10 cellular contexts compared by ENCODE assay signal in genomic region chr3:149581248-149581647, GRCh38.
DNase-seq lines count a peak whose midpoint lies in the region; ATAC-seq, FAIRE-seq and TF ChIP-seq lines count a peak whose summit lies in the region.
"Had no signal": no experiment of that assay in that cellular context is flagged by ENCODE, and none has a peak within 500 bp of the region (broad histone marks: within the 10 kb centered on the region; RNA-seq: fewer than 3 reads in every experiment).

No MANE protein-coding gene starts in this region.

- TF ChIP-seq POLR2A in endothelial cell of umbilical vein (IDR thresholded peaks at IDR 0.05; ENCODE audit: low read depth, low read length): no peak
- no peak for TF ChIP-seq POLR2A in tibial nerve (IDR thresholded peaks at IDR 0.05)

- TF ChIP-seq CTCF in PC-3 (conservative IDR thresholded peaks at IDR 0.05; ENCODE audit: low read depth, low read length): no peak
- no peak for TF ChIP-seq CTCF in endothelial cell of umbilical vein (IDR thresholded peaks at IDR 0.05; ENCODE audit: extremely low read depth in 1 of 2, insufficient read depth in 1 of 2, low read depth in 1 of 2, low read length in 2 of 2)
- TF ChIP-seq CTCF in smooth muscle cell (IDR thresholded peaks at IDR 0.05; ENCODE audit: borderline replicate concordance, insufficient read depth, poor library complexity, severe bottlenecking): no peak
- TF ChIP-seq CTCF in tibial nerve (IDR thresholded peaks at IDR 0.05): no peak
- no peak for TF ChIP-seq CTCF in D721Med (IDR thresholded peaks at IDR 0.05; ENCODE audit: insufficient read depth, missing control alignments)
- TF ChIP-seq CTCF in BE2C (IDR thresholded peaks at IDR 0.05; ENCODE audit: low read depth, low read length): no peak

- H3K27me3 ChIP-seq in PC-3 (ENCODE audit: low read length): no peaks in the 10 kb centered on the region
- no peaks in the 10 kb centered on the region for H3K27me3 ChIP-seq in endothelial cell of umbilical vein (ENCODE audit: control insufficient read depth in 2 of 2, insufficient read depth in 2 of 2, low read length in 2 of 2)
- no peaks in the 10 kb centered on the region for H3K27me3 ChIP-seq in smooth muscle cell (ENCODE audit: low read depth)
- no peaks in the 10 kb centered on the region for H3K27me3 ChIP-seq in tibial nerve
- no peaks in the 10 kb centered on the region for H3K27me3 ChIP-seq in BE2C
- H3K27me3 ChIP-seq: ovary had no signal

- POLR2A ChIA-PET in PC-3 (lab: Charles Lee; ENCODE audit: unreplicated experiment) (interaction anchor here (0.6 to 2.7 kb wide), 9 partner anchors 25 to 1182 kb away, joined by 4 to 36 read pairs (median 7); partner anchors contain the start of genes TM4SF1 and WWTR1), endothelial cell of umbilical vein (lab: Charles Lee) (interaction anchor here (1.8 kb wide), 1 partner anchor 76 kb away, joined by 8 read pairs; the partner anchor contains the start of gene WWTR1)

- FAIRE-seq in endothelial cell of umbilical vein (lab: Jason Lieb, UNC): no peak
- FAIRE-seq in D721Med (lab: Jason Lieb, UNC): no peak

- peak overlapping the region; percentile 99 for H3K9ac ChIP-seq in PC-3 (ENCODE audit: low read length)
- H3K9ac ChIP-seq in endothelial cell of umbilical vein (replicated peaks; ENCODE audit: extremely low read depth, insufficient read depth, low read length): peak overlapping the region; percentile 50
- H3K9ac ChIP-seq in smooth muscle cell (ENCODE audit: low read depth): peak overlapping the region; percentile 46

- H4K20me1 ChIP-seq in PC-3 (ENCODE audit: low read length): no peaks in the 10 kb centered on the region
- H4K20me1 ChIP-seq in endothelial cell of umbilical vein (replicated peaks; ENCODE audit: control insufficient read depth, extremely low read depth, insufficient read depth, low read length): no peaks in the 10 kb centered on the region
- peaks cover 45% of the 10 kb centered on the region for H4K20me1 ChIP-seq in smooth muscle cell (ENCODE audit: low read depth)

- H3K4me2 ChIP-seq in PC-3 (ENCODE audit: low read length) (peak overlapping the region; percentile 80), endothelial cell of umbilical vein (ENCODE audit: insufficient read depth, low read length) (peak overlapping the region; percentile 17), smooth muscle cell (peak overlapping the region; percentile 61)

- intact Hi-C loops in PC-3 (cut with micrococcal nuclease): loop anchor here (1.0 to 5.0 kb wide), 4 partner anchors 26 to 194 kb away; partner anchors contain the start of gene WWTR1
- intact Hi-C loops in endothelial cell of umbilical vein (cut with micrococcal nuclease): no loop called here

- H3K4me1 ChIP-seq in PC-3 (ENCODE audit: insufficient read depth, low read length) (peaks cover 91% of the 10 kb centered on the region), endothelial cell of umbilical vein (ENCODE audit: control insufficient read depth, extremely low read depth, insufficient read depth, low read length) (peaks cover 91% of the 10 kb centered on the region), smooth muscle cell (ENCODE audit: low read depth) (peaks cover 45% of the 10 kb centered on the region), tibial nerve (peaks cover 0 to 92% (median 43%) of the 10 kb centered on the region in 4 donors), BE2C (no peaks in the 10 kb centered on the region)

- 21% methylated on average over 2 of the region's 2 CpGs for WGBS in smooth muscle cell (ENCODE audit: low lambda C conversion rate)
- WGBS in tibial nerve, 2 donors: 25 to 29% methylated on average over 2 of the region's 2 CpGs

- BruUV-seq in PC-3 (replicated peaks; lab: Mats Ljungman, UMichigan): no TSS peak
- TSS peak; percentile 4 for BruUV-seq in endothelial cell of umbilical vein (replicated peaks; lab: Mats Ljungman, UMichigan)

- no peaks in the 10 kb centered on the region for H3K9me2 ChIP-seq in PC-3 (replicated peaks; ENCODE audit: low read length)

- peak overlapping the region; percentile 99 for H3K27ac ChIP-seq in PC-3 (ENCODE audit: low read length)
- peak overlapping the region; percentile 86 for H3K27ac ChIP-seq in endothelial cell of umbilical vein (ENCODE audit: insufficient read depth, low read depth, low read length)
- H3K27ac ChIP-seq in smooth muscle cell (ENCODE audit: low read depth): peak overlapping the region; percentile 97
- peak overlapping the region in 2 of 4 donors; percentile 39 to 66 for H3K27ac ChIP-seq in tibial nerve

- peaks cover 62% of the 10 kb centered on the region for H3K79me2 ChIP-seq in PC-3 (ENCODE audit: low read length)
- H3K79me2 ChIP-seq in endothelial cell of umbilical vein (ENCODE audit: control insufficient read depth, insufficient read depth, low read length): peaks cover 87% of the 10 kb centered on the region
- H3K79me2 ChIP-seq in smooth muscle cell (ENCODE audit: low read depth): peaks cover 78% of the 10 kb centered on the region

- dilution Hi-C loops in endothelial cell of umbilical vein (cut with MboI; ENCODE audit: extremely low pct_ligation_motif_present, low sequenced_read_pairs): no loop called here

- H3F3A ChIP-seq in PC-3 (ENCODE audit: low read length, unreplicated experiment) (peaks cover 13% of the 10 kb centered on the region), smooth muscle cell (ENCODE audit: low read depth) (peaks cover 31% of the 10 kb centered on the region)

- DNase-seq in PC-3 (peak; percentile 94), endothelial cell of umbilical vein (ENCODE audit: low read depth, low spot score) (no peak), smooth muscle cell (lab: John Stamatoyannopoulos, UW; ENCODE audit: unreplicated experiment) (no peak), tibial nerve (ENCODE audit: low spot score in 2 of 2) (no peak), D721Med (ENCODE audit: insufficient read length, low spot score) (no peak), BE2C (no peak)
- DNase-seq: activated T-cell treated with anti-CD3 and anti-CD28 coated beads, Interleukin-2, amount 50 U/mL, for 24 hours had no signal

- TF ChIP-seq EP300 in tibial nerve (IDR thresholded peaks at IDR 0.05): no peak

- H3K4me3 ChIP-seq in PC-3 (ENCODE audit: low read length) (peak overlapping the region; percentile 53; the same call in 1 of the 2 replicates), endothelial cell of umbilical vein (replicated peaks in 1 of 3; ENCODE audit: insufficient read depth in 1 of 3, low read depth in 1 of 3, low read length in 3 of 3) (no peak overlapping the region), smooth muscle cell (no peak overlapping the region), tibial nerve (no peak overlapping the region), BE2C (ENCODE audit: low read depth, low read length) (no peak overlapping the region)
- H3K4me3 ChIP-seq: ovary had no signal

- ATAC-seq in GM18868 (IDR thresholded peaks at IDR 0.05; ENCODE audit: unreplicated experiment) (peak; percentile 32), PC-3 (peak; percentile 32), GM21367 (IDR thresholded peaks at IDR 0.05; ENCODE audit: unreplicated experiment) (no peak)

- CTCF ChIA-PET in PC-3 (lab: Charles Lee): interaction anchor here (0.6 to 1.1 kb wide), 5 partner anchors 12 to 47 kb away, joined by 3 to 12 read pairs (median 6); no protein-coding TSS in a partner anchor
- CTCF ChIA-PET in endothelial cell of umbilical vein (lab: Charles Lee): interaction anchor here (1.0 to 2.2 kb wide), 9 partner anchors 11 to 77 kb away, joined by 3 to 6 read pairs (median 4); partner anchors contain the start of gene WWTR1

- no peaks in the 10 kb centered on the region for H3K36me3 ChIP-seq in PC-3 (ENCODE audit: low read depth, low read length)
- H3K36me3 ChIP-seq in endothelial cell of umbilical vein (ENCODE audit: control insufficient read depth in 2 of 2, extremely low read depth in 1 of 2, insufficient read depth in 2 of 2, low read length in 2 of 2): no peaks in the 10 kb centered on the region
- H3K36me3 ChIP-seq in smooth muscle cell (ENCODE audit: low read depth): no peaks in the 10 kb centered on the region
- no peaks in the 10 kb centered on the region for H3K36me3 ChIP-seq in tibial nerve
- H3K36me3 ChIP-seq in BE2C: no peaks in the 10 kb centered on the region
- H3K36me3 ChIP-seq: ovary had no signal

- no peak overlapping the region for H2AFZ ChIP-seq in PC-3 (ENCODE audit: low read length)
- no peak overlapping the region for H2AFZ ChIP-seq in endothelial cell of umbilical vein (ENCODE audit: low read depth, low read length)
- no peak overlapping the region for H2AFZ ChIP-seq in smooth muscle cell (ENCODE audit: low read depth)

- no peaks in the 10 kb centered on the region for H3K9me1 ChIP-seq in endothelial cell of umbilical vein (replicated peaks; ENCODE audit: control insufficient read depth, extremely low read depth, insufficient read depth, low read length)

- H3K9me3 ChIP-seq in PC-3 (ENCODE audit: low read length) (no peaks in the 10 kb centered on the region), endothelial cell of umbilical vein (replicated peaks; ENCODE audit: control insufficient read depth, insufficient read depth, low read length) (no peaks in the 10 kb centered on the region), smooth muscle cell (replicated peaks; ENCODE audit: low read depth) (no peaks in the 10 kb centered on the region), tibial nerve (no peaks in the 10 kb centered on the region), BE2C (no peaks in the 10 kb centered on the region)
- H3K9me3 ChIP-seq: ovary had no signal

TF ChIP-seq in endothelial cell of umbilical vein, 7 proteins besides CTCF, POLR2A, EP300 and RAD21:
- TF ChIP-seq MYC (IDR thresholded peaks at IDR 0.05; ENCODE audit: low read depth, low read length) (no peak), EZH2 (IDR thresholded peaks at IDR 0.05; ENCODE audit: borderline replicate concordance, low read depth, low read length, severe bottlenecking) (no peak)
TF ChIP-seq in endothelial cell of umbilical vein: peak in this region for 0.

Comparison
In these comparisons a context has a peak if more than half of its experiments do, and no peak if none do; other contexts are left out.
1. H3K4me2 ChIP-seq: peak in every context shown above with its lines; median percentile 80 in PC-3; 61 in smooth muscle cell; 17 in endothelial cell of umbilical vein.
2. H3K9ac ChIP-seq: peak in every context shown above with its lines; median percentile 99 in PC-3; 50 in endothelial cell of umbilical vein; 46 in smooth muscle cell.